In genomic region chr2:121218386-121218938, GRCh38 we compare ENCODE assay signal across 26 cellular contexts.
"Had no signal": no experiment of that assay in that cellular context is flagged by ENCODE, and none has a peak within 500 bp of the region (broad histone marks: within the 10 kb centered on the region; RNA-seq: fewer than 3 reads in every experiment).

No MANE protein-coding gene starts in this region.

- H3K36me3 ChIP-seq: ovary, sigmoid colon had no signal

- H3K9me3 ChIP-seq: esophagus squamous epithelium, left lung, ovary, psoas muscle, sigmoid colon, testis, tibial artery had no signal

- ATAC-seq: effector memory CD8-positive, alpha-beta T cell; left cardiac atrium; left lung; naive thymus-derived CD8-positive, alpha-beta T cell; psoas muscle; stimulated activated effector memory CD8-positive, alpha-beta T cell treated with anti-CD3 and anti-CD28 coated beads, Interleukin-12 subunit alpha, Interleukin-12 subunit beta, amount 100 ng/mL, for 72 hours; stimulated activated naive CD8-positive, alpha-beta T cell treated with anti-CD3 and anti-CD28 coated beads, Interleukin-15, Interleukin-2, amounts not matched to agents 100 U/mL and 50 U/mL, for 24 hours had no signal

- H3K4me3 ChIP-seq: coronary artery, esophagus squamous epithelium, left lung, ovary, psoas muscle, sigmoid colon, testis, tibial artery had no signal

- H3K27me3 ChIP-seq: esophagus squamous epithelium, left lung, ovary, sigmoid colon, testis had no signal

- H3K4me1 ChIP-seq: esophagus squamous epithelium, left lung, psoas muscle, sigmoid colon, testis, tibial artery had no signal

- FAIRE-seq: endometrium had no signal

- DNase-seq: dermis blood vessel endothelial cell; effector memory CD8-positive, alpha-beta T cell; erythroblast; esophagus squamous epithelium; foreskin melanocyte; left cardiac atrium; mammary epithelial cell; mesendoderm; midbrain; naive thymus-derived CD8-positive, alpha-beta T cell; nephron progenitor cell; occipital lobe; ovary; right cardiac atrium; sigmoid colon; stimulated activated CD4-positive, alpha-beta T cell treated with anti-CD3 and anti-CD28 coated beads, Interleukin-2, amount 100 ng/mL, for 24 hours; stimulated activated CD4-positive, alpha-beta T cell treated with anti-CD3 and anti-CD28 coated beads, Interleukin-4, amount 100 ng/mL, for 24 hours; stimulated activated naive CD8-positive, alpha-beta T cell treated with anti-CD3 and anti-CD28 coated beads, Interleukin-15, Interleukin-2, amounts not matched to agents 100 U/mL and 50 U/mL, for 24 hours; substantia nigra; testis; tibial artery had no signal

- H3K27ac ChIP-seq: coronary artery, esophagus squamous epithelium, left lung, ovary, psoas muscle, sigmoid colon, testis, tibial artery had no signal
